23 cellular contexts compared by ENCODE assay signal in genomic region chr2:27946530-27946929, GRCh38. TPM values are rescaled to one million over a fixed set of nuclear protein-coding genes. Genes with fewer than 3 reads are reported as not detected.
DNase-seq lines count a peak whose midpoint lies in the region; TF ChIP-seq lines count a peak whose summit lies in the region.
"Had no signal": no experiment of that assay in that cellular context is flagged by ENCODE, and none has a peak within 500 bp of the region (broad histone marks: within the 10 kb centered on the region; RNA-seq: fewer than 3 reads in every experiment).

No MANE protein-coding gene starts in this region.

- H3K9me3 Mint-ChIP-seq in progenitor cell of endocrine pancreas (ENCODE audit: low read depth) = peaks cover 1% of the 10 kb centered on the region
- H3K9me3 Mint-ChIP-seq: activated T-cell treated with anti-CD3 and anti-CD28 coated beads, Interleukin-2, amount 50 U/mL, for 4 hours; IgD-negative memory B cell had no signal

- peak overlapping the region; percentile 31 for H3K4me3 ChIP-seq in HL-60 (replicated peaks; ENCODE audit: insufficient read depth, low read length)
- H3K4me3 ChIP-seq: left lung, Peyer's patch, SK-N-MC, upper lobe of right lung had no signal

- peaks cover 4% of the 10 kb centered on the region for H3K4me1 Mint-ChIP-seq in progenitor cell of endocrine pancreas (ENCODE audit: low read depth)

- peak; percentile 63 for DNase-seq in NOMO-1 treated with DMSO at 0.1 percent for 48 hours (lab: John Stamatoyannopoulos, UW; ENCODE audit: unreplicated experiment)
- DNase-seq in NOMO-1 treated with dmso at 0.1 percent for 144 hours (lab: John Stamatoyannopoulos, UW; ENCODE audit: unreplicated experiment) = no peak
- no peak for DNase-seq in HL-60 (ENCODE audit: low read depth in 1 of 2, low spot score in 1 of 2)
- peak; percentile 47 for DNase-seq in dermis blood vessel endothelial cell
- no peak for DNase-seq in progenitor cell of endocrine pancreas (ENCODE audit: low spot score, unreplicated experiment)
- no peak for DNase-seq in stimulated activated CD4-positive, alpha-beta T cell treated with anti-CD3 and anti-CD28 coated beads, Interleukin-4, amount 100 ng/mL, for 4 hours
- no peak for DNase-seq in activated CD4-positive, alpha-beta T cell treated with anti-CD3 and anti-CD28 coated beads, Interleukin-2, amount 50 U/mL, for 4 hours
- DNase-seq in AG08395 (ENCODE audit: low spot score) = no peak
- DNase-seq: 8988T; activated T-cell treated with anti-CD3 and anti-CD28 coated beads, Interleukin-2, amount 50 U/mL, for 4 hours; DMS153; head of caudate nucleus; left lung; NCI-H187 treated with DMSO at 0.1 percent for 48 hours; NCI-H82; Peyer's patch; stimulated activated CD4-positive, alpha-beta T cell treated with anti-CD3 and anti-CD28 coated beads, Interleukin-4, amount 100 ng/mL, for 24 hours; T-helper 9 cell; upper lobe of right lung had no signal

- no peak for TF ChIP-seq CTCF in HL-60 (IDR thresholded peaks at IDR 0.05; ENCODE audit: insufficient read depth, low read length)
- TF ChIP-seq CTCF in progenitor cell of endocrine pancreas (IDR thresholded peaks at IDR 0.05; ENCODE audit: unreplicated experiment) = no peak

- H3K4me3 Mint-ChIP-seq in progenitor cell of endocrine pancreas (ENCODE audit: low read depth) = no peak overlapping the region
- H3K4me3 Mint-ChIP-seq: activated T-cell treated with anti-CD3 and anti-CD28 coated beads, Interleukin-2, amount 50 U/mL, for 4 hours; brain; IgD-negative memory B cell had no signal

- peaks cover 4% of the 10 kb centered on the region for H3K36me3 Mint-ChIP-seq in progenitor cell of endocrine pancreas (ENCODE audit: insufficient read depth)

- H3K27ac ChIP-seq in HL-60 (replicated peaks) = peak overlapping the region; percentile 58
- H3K27ac ChIP-seq: C4-2B, left lung, Peyer's patch, SK-N-MC, upper lobe of right lung had no signal

- no peaks in the 10 kb centered on the region for H3K27me3 Mint-ChIP-seq in progenitor cell of endocrine pancreas
- H3K27me3 Mint-ChIP-seq: brain, IgD-negative memory B cell had no signal

- no peaks in the 10 kb centered on the region for H3K27me3 ChIP-seq in HL-60 (ENCODE audit: insufficient read depth, poor library complexity, severe bottlenecking)
- H3K27me3 ChIP-seq: left lung, Peyer's patch, upper lobe of right lung had no signal

- peak overlapping the region; percentile 3 for H3K27ac Mint-ChIP-seq in progenitor cell of endocrine pancreas
- H3K27ac Mint-ChIP-seq: brain, IgD-negative memory B cell had no signal

RNA-seq across cellular contexts. Expression of gene BABAM2, which starts 56.0 kb away (rescaled TPM):
- total RNA-seq in dermis blood vessel endothelial cell = 13.6 and 17.8 TPM in 2 replicates
- 37.1 and 37.6 TPM in 2 replicates for total RNA-seq in progenitor cell of endocrine pancreas

RNA-seq across cellular contexts. Expression of gene RBKS, which starts 56.3 kb away (rescaled TPM):
- 0.98 and 1.2 TPM in 2 replicates for total RNA-seq in dermis blood vessel endothelial cell
- 5.0 and 5.4 TPM in 2 replicates for total RNA-seq in progenitor cell of endocrine pancreas

Comparison
In these comparisons a context has a peak if more than half of its experiments do, and no peak if none do; other contexts are left out.
1. DNase-seq: peak in NOMO-1 treated with DMSO at 0.1 percent for 48 hours (single experiment) and dermis blood vessel endothelial cell (single experiment); none in NOMO-1 treated with dmso at 0.1 percent for 144 hours (single experiment), HL-60 (0 of 2), progenitor cell of endocrine pancreas (single experiment), stimulated activated CD4-positive, alpha-beta T cell treated with anti-CD3 and anti-CD28 coated beads, Interleukin-4, amount 100 ng/mL, for 4 hours (0 of 2), activated CD4-positive, alpha-beta T cell treated with anti-CD3 and anti-CD28 coated beads, Interleukin-2, amount 50 U/mL, for 4 hours (0 of 2) and AG08395 (single experiment).